In genomic region chr7:116782177-116782711, GRCh38 we compare ENCODE assay signal across 15 cellular contexts.
DNase-seq lines count a peak whose midpoint lies in the region; FAIRE-seq and TF ChIP-seq lines count a peak whose summit lies in the region.
"Had no signal": no experiment of that assay in that cellular context is flagged by ENCODE, and none has a peak within 500 bp of the region (broad histone marks: within the 10 kb centered on the region; RNA-seq: fewer than 3 reads in every experiment).

No MANE protein-coding gene starts in this region.

- H3K9ac ChIP-seq in keratinocyte (ENCODE audit: control insufficient read depth, extremely low read depth, insufficient read depth, low read length): no peak overlapping the region

- peak overlapping the region; percentile 32 for H3K27ac Mint-ChIP-seq in HFFc6
- H3K27ac Mint-ChIP-seq: activated T-cell treated with anti-CD3 and anti-CD28 coated beads, Interleukin-2, amount 50 U/mL, for 24 hours; naive B cell had no signal

- H3K4me2 ChIP-seq in keratinocyte (ENCODE audit: control insufficient read depth, extremely low read depth, insufficient read depth, low read depth, low read length): no peak overlapping the region

- no peak for FAIRE-seq in keratinocyte (lab: Jason Lieb, UNC)
- FAIRE-seq: GM12892 had no signal

- TF ChIP-seq CTCF in AG09309 (IDR thresholded peaks at IDR 0.05; ENCODE audit: control insufficient read depth, insufficient read depth, low read depth, low read length, missing control alignments) (no peak), HFFc6 (IDR thresholded peaks at IDR 0.05) (no peak), astrocyte of the cerebellum (IDR thresholded peaks at IDR 0.05; ENCODE audit: low read depth, low read length, missing control alignments) (no peak), keratinocyte (optimal IDR thresholded peaks at IDR 0.05 in 1 of 3, IDR thresholded peaks at IDR 0.05 in 1 of 3, conservative IDR thresholded peaks at IDR 0.05 in 1 of 3; ENCODE audit: extremely low read depth in 1 of 3, insufficient read depth in 2 of 3, low read length in 3 of 3) (no peak), thyroid gland (IDR thresholded peaks at IDR 0.05) (no peak)

- H3K4me3 ChIP-seq in AG09309 (ENCODE audit: control insufficient read depth, low read depth, low read length) (no peak overlapping the region), astrocyte of the cerebellum (ENCODE audit: low read depth, low read length) (no peak overlapping the region), keratinocyte (ENCODE audit: control insufficient read depth in 2 of 3, extremely low read depth in 1 of 3, insufficient read depth in 2 of 3, low read depth in 1 of 3, low read length in 3 of 3) (no peak overlapping the region), thyroid gland (replicated peaks in 1 of 3) (no peak overlapping the region)
- H3K4me3 ChIP-seq: heart right ventricle had no signal

- H3K27me3 Mint-ChIP-seq in HFFc6 (ENCODE audit: insufficient read depth): no peaks in the 10 kb centered on the region; the same call in 1 of the 2 replicates
- H3K27me3 Mint-ChIP-seq: central memory CD8-positive, alpha-beta T cell had no signal

- dilution Hi-C loops in keratinocyte (cut with MboI; ENCODE audit: extremely low pct_ligation_motif_present, low sequenced_read_pairs): no loop called here

- DNase-seq in AG09309 (ENCODE audit: low read depth): peak; percentile 42
- DNase-seq in HFFc6: peak; percentile 74
- peak; percentile 99 for DNase-seq in astrocyte of the cerebellum (ENCODE audit: low read depth)
- DNase-seq in keratinocyte (ENCODE audit: low read depth, low spot score): no peak
- no peak for DNase-seq in Ammon's horn (ENCODE audit: low spot score)
- no peak for DNase-seq in superior temporal gyrus (ENCODE audit: extremely low spot score)
- no peak for DNase-seq in activated CD4-positive, alpha-beta T cell treated with anti-CD3 and anti-CD28 coated beads, Interleukin-2, amount 50 U/mL, for 1 hour
- DNase-seq in thyroid gland: no peak
- DNase-seq: activated T-cell treated with anti-CD3 and anti-CD28 coated beads, Interleukin-2, amount 50 U/mL, for 24 hours; C1 segment of cervical spinal cord; heart right ventricle; naive B cell; stimulated activated naive CD4-positive, alpha-beta T cell had no signal

- no peak for TF ChIP-seq POLR2A in thyroid gland (IDR thresholded peaks at IDR 0.05)

- H4K20me1 ChIP-seq in keratinocyte (ENCODE audit: control insufficient read depth, extremely low read depth, insufficient read depth, low read length): no peaks in the 10 kb centered on the region

- H3K27me3 ChIP-seq in keratinocyte (ENCODE audit: control insufficient read depth, extremely low read depth, insufficient read depth, low read length): no peaks in the 10 kb centered on the region
- H3K27me3 ChIP-seq in thyroid gland: no peaks in the 10 kb centered on the region
- H3K27me3 ChIP-seq: heart right ventricle had no signal

- no peaks in the 10 kb centered on the region for H3K9me1 ChIP-seq in keratinocyte (ENCODE audit: control insufficient read depth, extremely low read depth, insufficient read depth, low read length)

- intact Hi-C loops in thyroid gland (cut with DNase I): loop anchor here (10.0 kb wide), 1 partner anchor 107 kb away; the partner anchor contains the start of gene MET

- H3K4me1 ChIP-seq in keratinocyte (ENCODE audit: control insufficient read depth, extremely low read depth, insufficient read depth, low read length) (peaks cover 52% of the 10 kb centered on the region), thyroid gland (peaks cover 18 to 19% of the 10 kb centered on the region in 2 donors)

- H3K4me1 Mint-ChIP-seq in HFFc6 (ENCODE audit: low read depth): peaks cover 60% of the 10 kb centered on the region
- H3K4me1 Mint-ChIP-seq: central memory CD8-positive, alpha-beta T cell; naive B cell had no signal

- H3K36me3 ChIP-seq in keratinocyte (ENCODE audit: control insufficient read depth in 2 of 2, extremely low read depth in 1 of 2, insufficient read depth in 2 of 2, low read length in 2 of 2) (peaks cover 28 to 62% of the 10 kb centered on the region in 2 experiments), thyroid gland (no peaks in the 10 kb centered on the region)

- H3K9me3 ChIP-seq in keratinocyte (ENCODE audit: control insufficient read depth, low read depth, low read length) (no peaks in the 10 kb centered on the region), thyroid gland (no peaks in the 10 kb centered on the region)
- H3K9me3 ChIP-seq: heart right ventricle had no signal

- no peaks in the 10 kb centered on the region for H3K79me2 ChIP-seq in keratinocyte (ENCODE audit: control insufficient read depth, insufficient read depth, low read length)

- no peaks in the 10 kb centered on the region for H3K9me3 Mint-ChIP-seq in HFFc6
- H3K9me3 Mint-ChIP-seq: activated T-cell treated with anti-CD3 and anti-CD28 coated beads, Interleukin-2, amount 50 U/mL, for 24 hours; central memory CD8-positive, alpha-beta T cell; naive B cell had no signal

- 37% methylated on average over 1 of the region's 1 CpG for WGBS in thyroid gland, 2 donors

- H3K4me3 Mint-ChIP-seq in HFFc6: peak overlapping the region; percentile 4
- H3K4me3 Mint-ChIP-seq: activated T-cell treated with anti-CD3 and anti-CD28 coated beads, Interleukin-2, amount 50 U/mL, for 24 hours; central memory CD8-positive, alpha-beta T cell; naive B cell had no signal

- H3K27ac ChIP-seq in keratinocyte (ENCODE audit: control insufficient read depth, insufficient read depth, low read length) (peak overlapping the region; percentile 58), thyroid gland (no peak overlapping the region)
- H3K27ac ChIP-seq: heart right ventricle had no signal

- in situ Hi-C loops in astrocyte of the cerebellum (cut with HindIII; ENCODE audit: low sequenced_read_pairs): no loop called here

- no peak overlapping the region for H2AFZ ChIP-seq in keratinocyte (ENCODE audit: control insufficient read depth, low read length)

- peaks cover 27% of the 10 kb centered on the region for H3K36me3 Mint-ChIP-seq in HFFc6 (ENCODE audit: low read depth)
- H3K36me3 Mint-ChIP-seq: naive B cell had no signal

Comparison
In these comparisons a context has a peak if more than half of its experiments do, and no peak if none do; other contexts are left out.
1. DNase-seq: peak in AG09309 (single experiment), HFFc6 (single experiment) and astrocyte of the cerebellum (single experiment); none in keratinocyte (single experiment), Ammon's horn (single experiment), superior temporal gyrus (single experiment), activated CD4-positive, alpha-beta T cell treated with anti-CD3 and anti-CD28 coated beads, Interleukin-2, amount 50 U/mL, for 1 hour (single experiment) and thyroid gland (0 of 2).